Comparison of ENCODE assay signal across 3 cellular contexts in the genomic region with DNA sequence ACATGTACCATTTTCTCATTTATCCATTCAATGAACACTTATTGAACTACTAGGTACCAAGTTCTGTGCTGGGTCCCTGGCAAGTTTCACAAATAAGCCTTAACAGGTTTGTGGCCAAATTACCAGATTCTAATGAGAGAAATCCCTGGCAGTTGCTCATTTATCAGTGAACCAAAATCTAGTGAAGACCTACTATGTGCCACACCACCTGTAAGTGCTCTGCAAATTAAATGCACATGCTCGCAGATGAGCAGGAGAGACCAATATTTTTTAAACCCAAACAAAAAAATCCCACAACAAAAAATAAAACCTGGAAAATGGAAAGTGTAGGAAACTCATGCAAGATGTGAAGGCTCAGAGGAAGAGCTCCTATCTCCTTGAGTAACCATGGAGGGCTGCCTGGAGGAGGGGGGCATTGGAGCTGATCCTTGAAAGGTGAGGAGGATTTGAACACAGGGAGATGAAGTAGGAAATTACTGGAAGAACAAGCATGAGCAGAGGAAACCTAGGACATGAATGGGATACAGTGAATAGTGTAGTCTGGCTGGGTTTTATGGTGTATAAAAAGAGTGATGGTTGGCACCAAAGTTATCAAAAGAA.
TF ChIP-seq lines count a peak whose summit lies in the region.

No MANE protein-coding gene starts in this region.

TF ChIP-seq in HepG2, 621 proteins besides CTCF, POLR2A, EP300 and RAD21:
- no peak for TF ChIP-seq KLF15 (CRISPR knock-in tag; IDR thresholded peaks at IDR 0.05; ENCODE audit: borderline replicate concordance)
- TF ChIP-seq ZKSCAN1 (IDR thresholded peaks at IDR 0.05; ENCODE audit: low read length): peak; percentile 50; the same call in 1 of the 2 replicates
TF ChIP-seq in HepG2: peak in this region for 1.

TF ChIP-seq in A549, 52 proteins besides CTCF, POLR2A, EP300 and RAD21:
- peak; percentile 45 for TF ChIP-seq ZFP36 (IDR thresholded peaks at IDR 0.05; ENCODE audit: borderline replicate concordance, partially characterized antibody)
- TF ChIP-seq, protein P1, sequence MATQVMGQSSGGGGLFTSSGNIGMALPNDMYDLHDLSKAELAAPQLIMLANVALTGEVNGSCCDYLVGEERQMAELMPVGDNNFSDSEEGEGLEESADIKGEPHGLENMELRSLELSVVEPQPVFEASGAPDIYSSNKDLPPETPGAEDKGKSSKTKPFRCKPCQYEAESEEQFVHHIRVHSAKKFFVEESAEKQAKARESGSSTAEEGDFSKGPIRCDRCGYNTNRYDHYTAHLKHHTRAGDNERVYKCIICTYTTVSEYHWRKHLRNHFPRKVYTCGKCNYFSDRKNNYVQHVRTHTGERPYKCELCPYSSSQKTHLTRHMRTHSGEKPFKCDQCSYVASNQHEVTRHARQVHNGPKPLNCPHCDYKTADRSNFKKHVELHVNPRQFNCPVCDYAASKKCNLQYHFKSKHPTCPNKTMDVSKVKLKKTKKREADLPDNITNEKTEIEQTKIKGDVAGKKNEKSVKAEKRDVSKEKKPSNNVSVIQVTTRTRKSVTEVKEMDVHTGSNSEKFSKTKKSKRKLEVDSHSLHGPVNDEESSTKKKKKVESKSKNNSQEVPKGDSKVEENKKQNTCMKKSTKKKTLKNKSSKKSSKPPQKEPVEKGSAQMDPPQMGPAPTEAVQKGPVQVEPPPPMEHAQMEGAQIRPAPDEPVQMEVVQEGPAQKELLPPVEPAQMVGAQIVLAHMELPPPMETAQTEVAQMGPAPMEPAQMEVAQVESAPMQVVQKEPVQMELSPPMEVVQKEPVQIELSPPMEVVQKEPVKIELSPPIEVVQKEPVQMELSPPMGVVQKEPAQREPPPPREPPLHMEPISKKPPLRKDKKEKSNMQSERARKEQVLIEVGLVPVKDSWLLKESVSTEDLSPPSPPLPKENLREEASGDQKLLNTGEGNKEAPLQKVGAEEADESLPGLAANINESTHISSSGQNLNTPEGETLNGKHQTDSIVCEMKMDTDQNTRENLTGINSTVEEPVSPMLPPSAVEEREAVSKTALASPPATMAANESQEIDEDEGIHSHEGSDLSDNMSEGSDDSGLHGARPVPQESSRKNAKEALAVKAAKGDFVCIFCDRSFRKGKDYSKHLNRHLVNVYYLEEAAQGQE (IDR thresholded peaks at IDR 0.05): no peak

TF ChIP-seq in K562, 482 proteins besides CTCF, POLR2A, EP300 and RAD21:
- peak; percentile 88 for TF ChIP-seq ZKSCAN1 (IDR thresholded peaks at IDR 0.05; ENCODE audit: low read depth, low read length)
- TF ChIP-seq TCF3 (CRISPR knock-in tag; IDR thresholded peaks at IDR 0.05): no peak
- TF ChIP-seq ILK (tag; IDR thresholded peaks at IDR 0.05; ENCODE audit: borderline replicate concordance, low read depth): no peak
- TF ChIP-seq CEBPB (tag; IDR thresholded peaks at IDR 0.05): no peak
- TF ChIP-seq ZFP36 (IDR thresholded peaks at IDR 0.05; ENCODE audit: low read depth, low read length, partially characterized antibody): peak; percentile 93
- peak; percentile 26 for TF ChIP-seq RBM25 (IDR thresholded peaks at IDR 0.05; ENCODE audit: low read depth, low read length, severe bottlenecking)
